ENCODE assay signal across 25 cellular contexts in genomic region chr2:122622896-122623295, GRCh38.
"Had no signal": no experiment of that assay in that cellular context is flagged by ENCODE, and none has a peak within 500 bp of the region (broad histone marks: within the 10 kb centered on the region; RNA-seq: fewer than 3 reads in every experiment).

No MANE protein-coding gene starts in this region.

- H3K27ac ChIP-seq: RWPE1 had no signal

- ATAC-seq: HepG2, Panc1, PC-3, T-cell had no signal

- H3K4me1 Mint-ChIP-seq: T-cell had no signal

- DNase-seq: IMR-90; Kasumi-1; KG1; MM.1S; NCI-H1105; NCI-H1417; NCI-H1436 treated with DMSO at 0.1 percent for 48 hours; NCI-H1694; NCI-H187 treated with DMSO at 0.1 percent for 48 hours; NCI-H2029 treated with DMSO at 0.1 percent for 48 hours; NCI-H226; NCI-H446; NCI-H510A; NCI-H524 treated with DMSO at 0.1 percent for 48 hours; NCI-H69; NCI-H774; NK-92 treated with Interleukin-12 subunit alpha and Interleukin-12 subunit beta, amount 100 ng/mL, for 24 hours; PC-3; SHP77; SK-N-SH; SW 1271; T-cell had no signal

- H3K4me2 ChIP-seq: SK-N-SH had no signal

- H3K27me3 Mint-ChIP-seq: T-cell had no signal

- H3K36me3 Mint-ChIP-seq: T-cell had no signal

- H3K9ac ChIP-seq: SK-N-SH had no signal

- H3K9me3 ChIP-seq: SK-N-SH had no signal

- H3K27ac Mint-ChIP-seq: T-cell had no signal

- H3K4me3 Mint-ChIP-seq: T-cell had no signal

- H3K9me2 ChIP-seq: SK-N-SH had no signal
